In the genomic region with DNA sequence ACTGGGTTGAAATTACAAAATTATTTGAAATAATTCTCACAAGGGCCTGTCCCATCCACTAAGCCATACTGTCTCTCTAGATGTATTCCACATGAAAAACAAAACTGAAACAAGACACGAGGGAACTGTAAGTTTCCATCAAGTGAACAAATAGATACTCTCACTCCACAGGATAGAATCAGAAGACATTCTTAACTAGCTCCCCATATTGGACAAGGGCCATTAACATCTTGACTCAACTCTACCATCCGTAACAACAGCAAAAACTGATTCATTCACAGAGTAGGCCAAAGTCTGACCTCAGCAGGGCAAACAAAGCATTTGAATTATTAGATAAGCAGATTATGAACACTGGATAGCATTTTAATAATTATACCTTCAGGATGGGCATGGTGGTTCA, we compare ENCODE assay signal across 1 cellular context.
TF ChIP-seq lines count a peak whose summit lies in the region.

No MANE protein-coding gene starts in this region.

TF ChIP-seq in SK-N-SH, 30 proteins besides CTCF, POLR2A, EP300 and RAD21 (continued from another document):
- TF ChIP-seq, protein P1, sequence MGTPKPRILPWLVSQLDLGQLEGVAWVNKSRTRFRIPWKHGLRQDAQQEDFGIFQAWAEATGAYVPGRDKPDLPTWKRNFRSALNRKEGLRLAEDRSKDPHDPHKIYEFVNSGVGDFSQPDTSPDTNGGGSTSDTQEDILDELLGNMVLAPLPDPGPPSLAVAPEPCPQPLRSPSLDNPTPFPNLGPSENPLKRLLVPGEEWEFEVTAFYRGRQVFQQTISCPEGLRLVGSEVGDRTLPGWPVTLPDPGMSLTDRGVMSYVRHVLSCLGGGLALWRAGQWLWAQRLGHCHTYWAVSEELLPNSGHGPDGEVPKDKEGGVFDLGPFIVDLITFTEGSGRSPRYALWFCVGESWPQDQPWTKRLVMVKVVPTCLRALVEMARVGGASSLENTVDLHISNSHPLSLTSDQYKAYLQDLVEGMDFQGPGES (IDR thresholded peaks at IDR 0.05; ENCODE audit: low read depth, low read length): no peak
- TF ChIP-seq FOXM1 (IDR thresholded peaks at IDR 0.05; ENCODE audit: low read depth) (no peak), SMC3 (IDR thresholded peaks at IDR 0.05; ENCODE audit: low read depth, low read length) (no peak), NRF1 (IDR thresholded peaks at IDR 0.05; ENCODE audit: low read depth, low read length) (no peak), POLR2AphosphoS5 (IDR thresholded peaks at IDR 0.05; ENCODE audit: low read depth, low read length) (peak; percentile 56; the same call in 1 of the 2 replicates), RFX5 (IDR thresholded peaks at IDR 0.05; ENCODE audit: low read length) (no peak), SIN3A (IDR thresholded peaks at IDR 0.05; ENCODE audit: borderline replicate concordance, low read depth, low read length) (0 out of 2 replicates have a peak, but pooled peaks have one; percentile 26), PBX3 (IDR thresholded peaks at IDR 0.05) (0 out of 2 replicates have a peak, but pooled peaks have one; percentile 48), FOXJ3 (CRISPR knock-in tag; IDR thresholded peaks at IDR 0.05) (no peak), RCOR1 (IDR thresholded peaks at IDR 0.05; ENCODE audit: low read length) (no peak), GABPA (IDR thresholded peaks at IDR 0.05; ENCODE audit: low read depth) (no peak), FOSL2 (IDR thresholded peaks at IDR 0.05; ENCODE audit: borderline replicate concordance, low read depth) (peak; percentile 76; the same call in 1 of the 2 replicates), REST (IDR thresholded peaks at IDR 0.05; ENCODE audit: low read depth, low read length) (no peak), CHD2 (IDR thresholded peaks at IDR 0.05; ENCODE audit: low read length, partially characterized antibody) (no peak), RXRA (IDR thresholded peaks at IDR 0.05; ENCODE audit: borderline replicate concordance, low read depth) (peak; percentile 70; the same call in 1 of the 2 replicates), GATA2 (CRISPR knock-in tag; IDR thresholded peaks at IDR 0.05) (no peak), EZH2phosphoT487 (IDR thresholded peaks at IDR 0.05; ENCODE audit: borderline replicate concordance, low read depth) (no peak)
- TF ChIP-seq, protein P2, sequence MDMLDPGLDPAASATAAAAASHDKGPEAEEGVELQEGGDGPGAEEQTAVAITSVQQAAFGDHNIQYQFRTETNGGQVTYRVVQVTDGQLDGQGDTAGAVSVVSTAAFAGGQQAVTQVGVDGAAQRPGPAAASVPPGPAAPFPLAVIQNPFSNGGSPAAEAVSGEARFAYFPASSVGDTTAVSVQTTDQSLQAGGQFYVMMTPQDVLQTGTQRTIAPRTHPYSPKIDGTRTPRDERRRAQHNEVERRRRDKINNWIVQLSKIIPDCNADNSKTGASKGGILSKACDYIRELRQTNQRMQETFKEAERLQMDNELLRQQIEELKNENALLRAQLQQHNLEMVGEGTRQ (IDR thresholded peaks at IDR 0.05; ENCODE audit: borderline replicate concordance, low read depth, low read length): no peak
